Comparison of ENCODE assay signal across 1 cellular context in the genomic region with DNA sequence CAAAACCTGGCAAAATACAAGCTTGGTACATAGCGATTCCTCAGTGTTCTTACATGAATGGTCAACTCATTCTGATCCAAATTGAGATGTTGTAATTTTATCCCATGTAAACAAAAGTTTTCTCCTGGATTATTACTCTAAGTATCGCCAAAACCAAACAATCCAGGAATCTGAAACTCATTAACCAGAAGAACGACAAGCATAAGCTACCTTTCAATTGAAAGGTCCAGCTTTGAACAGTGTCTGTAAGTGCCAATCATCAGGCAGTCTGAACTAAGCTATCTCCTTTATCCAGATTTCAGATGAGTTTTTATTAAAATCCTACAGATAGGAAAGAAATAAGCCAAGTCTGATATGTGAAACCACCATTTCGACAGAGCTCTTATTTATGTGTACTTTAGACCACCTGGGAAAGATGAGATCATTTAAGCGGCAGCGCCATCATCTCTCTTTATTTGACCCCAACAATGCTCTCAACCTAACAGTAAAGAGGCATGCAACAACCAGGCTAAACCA.
TF ChIP-seq lines count a peak whose summit lies in the region.

No MANE protein-coding gene starts in this region.

TF ChIP-seq in HepG2, 621 proteins besides CTCF, POLR2A, EP300 and RAD21 (continued from another document):
- TF ChIP-seq, protein P1, sequence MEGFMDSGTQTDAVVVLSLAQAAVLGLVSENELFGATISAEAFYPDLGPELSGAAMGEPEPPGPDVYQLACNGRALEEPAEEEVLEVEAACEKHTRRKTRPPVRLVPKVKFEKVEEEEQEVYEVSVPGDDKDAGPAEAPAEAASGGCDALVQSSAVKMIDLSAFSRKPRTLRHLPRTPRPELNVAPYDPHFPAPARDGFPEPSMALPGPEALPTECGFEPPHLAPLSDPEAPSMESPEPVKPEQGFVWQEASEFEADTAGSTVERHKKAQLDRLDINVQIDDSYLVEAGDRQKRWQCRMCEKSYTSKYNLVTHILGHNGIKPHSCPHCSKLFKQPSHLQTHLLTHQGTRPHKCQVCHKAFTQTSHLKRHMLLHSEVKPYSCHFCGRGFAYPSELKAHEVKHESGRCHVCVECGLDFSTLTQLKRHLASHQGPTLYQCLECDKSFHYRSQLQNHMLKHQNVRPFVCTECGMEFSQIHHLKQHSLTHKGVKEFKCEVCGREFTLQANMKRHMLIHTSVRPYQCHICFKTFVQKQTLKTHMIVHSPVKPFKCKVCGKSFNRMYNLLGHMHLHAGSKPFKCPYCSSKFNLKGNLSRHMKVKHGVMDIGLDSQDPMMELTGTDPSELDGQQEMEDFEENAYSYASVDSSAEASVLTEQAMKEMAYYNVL (CRISPR knock-in tag; IDR thresholded peaks at IDR 0.05; ENCODE audit: borderline replicate concordance), result no peak
- TF ChIP-seq ATF4 (CRISPR knock-in tag; IDR thresholded peaks at IDR 0.05) (0 out of 4 replicates have a peak, but pooled peaks of 1 of the 2 experiments have one; percentile 25), ZNF704 (CRISPR knock-in tag; IDR thresholded peaks at IDR 0.05; ENCODE audit: borderline replicate concordance) (no peak), JUN (CRISPR knock-in tag; IDR thresholded peaks at IDR 0.05) (peak; percentile 61; the same call in 1 of the 2 replicates), ZFP37 (CRISPR knock-in tag; IDR thresholded peaks at IDR 0.05; ENCODE audit: borderline replicate concordance) (no peak), HOXA5 (CRISPR knock-in tag; IDR thresholded peaks at IDR 0.05) (no peak), DR1 (CRISPR knock-in tag; IDR thresholded peaks at IDR 0.05) (no peak), TBX2 (CRISPR knock-in tag; IDR thresholded peaks at IDR 0.05; ENCODE audit: borderline replicate concordance) (no peak), ATF1 (CRISPR knock-in tag; IDR thresholded peaks at IDR 0.05) (0 out of 2 replicates have a peak, but pooled peaks have one; percentile 19), IRF2 (CRISPR knock-in tag; IDR thresholded peaks at IDR 0.05) (no peak), NFRKB (IDR thresholded peaks at IDR 0.05) (no peak), ZNF484 (CRISPR knock-in tag; IDR thresholded peaks at IDR 0.05; ENCODE audit: borderline replicate concordance, low read depth) (no peak), CCAR2 (optimal IDR thresholded peaks at IDR 0.05; ENCODE audit: low read depth, low read length) (no peak), RXRA (CRISPR knock-in tag; IDR thresholded peaks at IDR 0.05) (no peak), KDM5A (IDR thresholded peaks at IDR 0.05; ENCODE audit: borderline replicate concordance, low read length) (peak; percentile 11; the same call in 1 of the 2 replicates), ZNF224 (CRISPR knock-in tag; IDR thresholded peaks at IDR 0.05) (no peak)
- TF ChIP-seq, protein P2, sequence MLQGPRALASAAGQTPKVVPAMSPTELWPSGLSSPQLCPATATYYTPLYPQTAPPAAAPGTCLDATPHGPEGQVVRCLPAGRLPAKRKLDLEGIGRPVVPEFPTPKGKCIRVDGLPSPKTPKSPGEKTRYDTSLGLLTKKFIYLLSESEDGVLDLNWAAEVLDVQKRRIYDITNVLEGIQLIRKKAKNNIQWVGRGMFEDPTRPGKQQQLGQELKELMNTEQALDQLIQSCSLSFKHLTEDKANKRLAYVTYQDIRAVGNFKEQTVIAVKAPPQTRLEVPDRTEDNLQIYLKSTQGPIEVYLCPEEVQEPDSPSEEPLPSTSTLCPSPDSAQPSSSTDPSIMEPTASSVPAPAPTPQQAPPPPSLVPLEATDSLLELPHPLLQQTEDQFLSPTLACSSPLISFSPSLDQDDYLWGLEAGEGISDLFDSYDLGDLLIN (CRISPR knock-in tag; IDR thresholded peaks at IDR 0.05; ENCODE audit: borderline replicate concordance), result no peak
